In genomic region chr17:81056352-81056751, GRCh38 we compare ENCODE assay signal across 15 cellular contexts. TPM values are rescaled to one million over a fixed set of nuclear protein-coding genes. Genes with fewer than 3 reads are reported as not detected.
A peak's percentile ranks its signal among the peaks of the same experiment; 100 is the strongest.
DNase-seq lines count a peak whose midpoint lies in the region; ATAC-seq and TF ChIP-seq lines count a peak whose summit lies in the region.
"Had no signal": no experiment of that assay in that cellular context is flagged by ENCODE, and none has a peak within 500 bp of the region (broad histone marks: within the 10 kb centered on the region; RNA-seq: fewer than 3 reads in every experiment).

No MANE protein-coding gene starts in this region.

- WGBS in esophagus muscularis mucosa, result 65% methylated on average over 7 of the region's 21 CpGs
- WGBS in stomach, 5 donors, result 83 to 92% (median 90%) methylated on average over 21 of the region's 21 CpGs

- H3K9me3 ChIP-seq in WERI-Rb-1 (ENCODE audit: severe bottlenecking) (no peaks in the 10 kb centered on the region), esophagus muscularis mucosa (no peaks in the 10 kb centered on the region), stomach (no peaks in the 10 kb centered on the region)

- H3K4me1 Mint-ChIP-seq in osteocyte (ENCODE audit: unreplicated experiment) (peaks cover 22% of the 10 kb centered on the region), mesothelial cell of epicardium (peaks cover 46% of the 10 kb centered on the region)
- H3K4me1 Mint-ChIP-seq in activated T-cell treated with anti-CD3 and anti-CD28 coated beads, Interleukin-2, amount 50 U/mL, for 72 hours (ENCODE audit: low read depth), result no peaks in the 10 kb centered on the region

- H3K9me3 Mint-ChIP-seq in osteocyte (ENCODE audit: unreplicated experiment), result no peaks in the 10 kb centered on the region
- H3K9me3 Mint-ChIP-seq in activated T-cell treated with anti-CD3 and anti-CD28 coated beads, Interleukin-2, amount 50 U/mL, for 72 hours, result no peaks in the 10 kb centered on the region
- H3K9me3 Mint-ChIP-seq in mesothelial cell of epicardium, result no peaks in the 10 kb centered on the region
- H3K9me3 Mint-ChIP-seq: H9 had no signal

- no peak overlapping the region for H3K27ac Mint-ChIP-seq in osteocyte (ENCODE audit: unreplicated experiment)
- no peak overlapping the region for H3K27ac Mint-ChIP-seq in activated T-cell treated with anti-CD3 and anti-CD28 coated beads, Interleukin-2, amount 50 U/mL, for 72 hours
- no peak overlapping the region for H3K27ac Mint-ChIP-seq in mesothelial cell of epicardium

- no peak for TF ChIP-seq CTCF in WERI-Rb-1 (IDR thresholded peaks at IDR 0.05; ENCODE audit: low read depth, low read length)
- no peak for TF ChIP-seq CTCF in esophagus muscularis mucosa (IDR thresholded peaks at IDR 0.05)
- no peak for TF ChIP-seq CTCF in stomach (IDR thresholded peaks at IDR 0.05)
- no peak for TF ChIP-seq CTCF in osteocyte (IDR thresholded peaks at IDR 0.05)
- no peak for TF ChIP-seq CTCF in GM13977 (IDR thresholded peaks at IDR 0.05; ENCODE audit: extremely low read depth, insufficient read depth, missing control alignments)
- TF ChIP-seq CTCF in mesothelial cell of epicardium (IDR thresholded peaks at IDR 0.05; ENCODE audit: unreplicated experiment), result no peak

- DNase-seq in CD1c-positive myeloid dendritic cell (ENCODE audit: extremely low spot score), result peak; percentile 94
- DNase-seq in WERI-Rb-1, result no peak
- no peak for DNase-seq in esophagus muscularis mucosa (ENCODE audit: extremely low spot score)
- no peak for DNase-seq in stomach
- DNase-seq in osteocyte (ENCODE audit: extremely low spot score, unreplicated experiment), result no peak
- no peak for DNase-seq in activated T-cell treated with anti-CD3 and anti-CD28 coated beads, Interleukin-2, amount 50 U/mL, for 72 hours
- no peak for DNase-seq in GM13977 (ENCODE audit: low spot score)
- DNase-seq in mesothelial cell of epicardium (ENCODE audit: low spot score in 2 of 2, unreplicated experiment in 2 of 2), result no peak
- DNase-seq: C1 segment of cervical spinal cord, COR-L47, H9, Karpas-422, NCI-H1930, NCI-H524 had no signal

- H3K27me3 ChIP-seq in WERI-Rb-1 (ENCODE audit: insufficient read depth, low read depth, severe bottlenecking) (no peaks in the 10 kb centered on the region), esophagus muscularis mucosa (no peaks in the 10 kb centered on the region), stomach (no peaks in the 10 kb centered on the region)

- TF ChIP-seq EP300 in esophagus muscularis mucosa (IDR thresholded peaks at IDR 0.05) (no peak), stomach (IDR thresholded peaks at IDR 0.05) (no peak)

- no peak overlapping the region for H3K4me3 Mint-ChIP-seq in osteocyte (ENCODE audit: unreplicated experiment)
- H3K4me3 Mint-ChIP-seq in activated T-cell treated with anti-CD3 and anti-CD28 coated beads, Interleukin-2, amount 50 U/mL, for 72 hours, result no peak overlapping the region
- no peak overlapping the region for H3K4me3 Mint-ChIP-seq in mesothelial cell of epicardium
- H3K4me3 Mint-ChIP-seq: H9 had no signal

- TF ChIP-seq POLR2A in esophagus muscularis mucosa (IDR thresholded peaks at IDR 0.05; ENCODE audit: low read depth), result no peak
- no peak for TF ChIP-seq POLR2A in stomach (IDR thresholded peaks at IDR 0.05)

- in situ Hi-C loops in GM13977 (cut with MboI; ENCODE audit: low pct_unique_long_range_greater_than_20kb, low sequenced_read_pairs, unreplicated experiment), result no loop called here

- intact Hi-C loops in esophagus muscularis mucosa (cut with DNase I), result no loop called here
- intact Hi-C loops in stomach (cut with DNase I; ENCODE audit: low total_unique reads), result no loop called here

- no peak overlapping the region for H3K4me3 ChIP-seq in WERI-Rb-1 (ENCODE audit: low read depth, low read length)
- H3K4me3 ChIP-seq in esophagus muscularis mucosa, result no peak overlapping the region
- no peak overlapping the region for H3K4me3 ChIP-seq in stomach

- H3K36me3 Mint-ChIP-seq in osteocyte (ENCODE audit: unreplicated experiment), result peaks cover 1% of the 10 kb centered on the region
- no peaks in the 10 kb centered on the region for H3K36me3 Mint-ChIP-seq in activated T-cell treated with anti-CD3 and anti-CD28 coated beads, Interleukin-2, amount 50 U/mL, for 72 hours (ENCODE audit: insufficient read depth in 2 of 2)
- H3K36me3 Mint-ChIP-seq in mesothelial cell of epicardium, result peaks cover 3% of the 10 kb centered on the region

- H3K27ac ChIP-seq in WERI-Rb-1 (peak overlapping the region; percentile 87), esophagus muscularis mucosa (replicated peaks in 1 of 4) (peak overlapping the region; percentile 70 to 82 (median 76)), stomach (peak overlapping the region in 4 of 5 donors; percentile 70 to 81 (median 78))

- no peaks in the 10 kb centered on the region for H3K27me3 Mint-ChIP-seq in osteocyte (ENCODE audit: unreplicated experiment)
- no peaks in the 10 kb centered on the region for H3K27me3 Mint-ChIP-seq in activated T-cell treated with anti-CD3 and anti-CD28 coated beads, Interleukin-2, amount 50 U/mL, for 72 hours (ENCODE audit: low read depth)
- no peaks in the 10 kb centered on the region for H3K27me3 Mint-ChIP-seq in mesothelial cell of epicardium (ENCODE audit: low read depth)

- H3K36me3 ChIP-seq in WERI-Rb-1, result peaks cover 57% of the 10 kb centered on the region
- peaks cover 10 to 49% (median 28%) of the 10 kb centered on the region in 4 donors for H3K36me3 ChIP-seq in esophagus muscularis mucosa
- H3K36me3 ChIP-seq in stomach, result peaks cover 20 to 58% (median 47%) of the 10 kb centered on the region in 4 donors

- no peak for ATAC-seq in activated T-cell treated with anti-CD3 and anti-CD28 coated beads, Interleukin-2, amount 50 U/mL, for 72 hours (replicated peaks in 1 of 2)
- ATAC-seq: HepG2 had no signal

- H3K4me1 ChIP-seq in esophagus muscularis mucosa (peaks cover 41 to 57% (median 54%) of the 10 kb centered on the region in 4 donors), stomach (peaks cover 38 to 61% (median 52%) of the 10 kb centered on the region in 4 donors)

RNA-seq across cellular contexts. Expression of gene BAIAP2, which starts 21.4 kb away (rescaled TPM):
- 10 to 100 TPM; 31.1 to 54.5 (median 36.7) TPM for total RNA-seq in esophagus muscularis mucosa
- 100 to 1,000 TPM in 2 of 5 donors, 10 to 100 TPM in 3; 21.1 to 263 (median 96.9) TPM for total RNA-seq in stomach
- polyA plus RNA-seq in stomach, result 10 to 100 TPM; 37.5 to 66.1 (median 46.6) TPM
- 24.4 and 29.0 TPM in 2 replicates for total RNA-seq in osteocyte
- total RNA-seq in activated T-cell treated with anti-CD3 and anti-CD28 coated beads, Interleukin-2, amount 50 U/mL, for 72 hours, result 1 to 10 TPM; 8.7 TPM
- 46.5 to 48.9 TPM (median 47.6 TPM) in 3 replicates for total RNA-seq in mesothelial cell of epicardium
